In genomic region chr12:79298511-79298910, GRCh38 we compare ENCODE assay signal across 2 cellular contexts.
TF ChIP-seq lines count a peak whose summit lies in the region.

No MANE protein-coding gene starts in this region.

TF ChIP-seq in IMR-90, 13 proteins besides CTCF, POLR2A, EP300 and RAD21 (continued from another document):
- TF ChIP-seq RCOR1 (IDR thresholded peaks at IDR 0.05; ENCODE audit: insufficient replicate concordance, low read length) (no peak), MAFK (IDR thresholded peaks at IDR 0.05; ENCODE audit: low read depth, low read length) (no peak), ELK1 (IDR thresholded peaks at IDR 0.05; ENCODE audit: borderline replicate concordance, low read depth, low read length) (no peak), CEBPB (IDR thresholded peaks at IDR 0.05; ENCODE audit: low read depth, low read length) (no peak), RFX5 (IDR thresholded peaks at IDR 0.05; ENCODE audit: low read depth, low read length) (no peak), MAZ (IDR thresholded peaks at IDR 0.05; ENCODE audit: borderline replicate concordance, low read depth, low read length) (no peak)

TF ChIP-seq in endothelial cell of umbilical vein, 7 proteins besides CTCF, POLR2A, EP300 and RAD21 (continued from another document):
- no peak for TF ChIP-seq JUN (IDR thresholded peaks at IDR 0.05; ENCODE audit: borderline replicate concordance, insufficient read depth, insufficient read length, low read depth)
- no peak for TF ChIP-seq GATA2 (IDR thresholded peaks at IDR 0.05; ENCODE audit: insufficient read depth, insufficient read length, low read depth, low read length)
- no peak for TF ChIP-seq POLR2AphosphoS5 (IDR thresholded peaks at IDR 0.05; ENCODE audit: insufficient read depth, low read depth, low read length)
- TF ChIP-seq EZH2 (IDR thresholded peaks at IDR 0.05; ENCODE audit: borderline replicate concordance, low read depth, low read length, severe bottlenecking), result no peak
- no peak for TF ChIP-seq MAX (IDR thresholded peaks at IDR 0.05; ENCODE audit: insufficient read depth, insufficient read length)
